ENCODE assay signal across 1 cellular context in the genomic region with DNA sequence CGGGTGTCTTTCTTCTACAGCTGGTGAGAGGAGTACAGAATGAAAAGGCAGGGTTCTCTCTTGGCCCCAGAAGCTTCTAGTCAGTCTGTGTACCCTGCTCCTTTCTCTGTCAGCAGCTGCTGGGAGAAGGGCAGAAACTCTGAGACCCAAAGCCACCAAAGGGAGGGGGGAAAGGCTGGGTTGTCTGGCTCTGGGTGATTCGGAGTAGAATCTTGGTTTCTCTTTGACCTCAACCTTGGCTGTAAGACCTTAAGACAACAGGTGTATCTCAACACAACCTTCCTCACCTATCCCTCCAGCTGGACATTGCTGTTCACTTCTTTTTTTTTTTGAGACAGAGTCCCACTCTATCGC.
TF ChIP-seq lines count a peak whose summit lies in the region.

No MANE protein-coding gene starts in this region.

TF ChIP-seq in GM12878, 131 proteins besides CTCF, POLR2A, EP300 and RAD21:
- TF ChIP-seq YBX1 (IDR thresholded peaks at IDR 0.05) (no peak), SMAD5 (IDR thresholded peaks at IDR 0.05; ENCODE audit: low read depth) (no peak), CREB1 (IDR thresholded peaks at IDR 0.05; ENCODE audit: low read depth) (no peak), SIN3A (IDR thresholded peaks at IDR 0.05; ENCODE audit: low read depth, low read length) (no peak), ZNF274 (IDR thresholded peaks at IDR 0.05; ENCODE audit: insufficient read depth, insufficient read length) (no peak), NFYA (IDR thresholded peaks at IDR 0.05; ENCODE audit: borderline replicate concordance, low read depth, low read length) (no peak)
- TF ChIP-seq, protein P1, sequence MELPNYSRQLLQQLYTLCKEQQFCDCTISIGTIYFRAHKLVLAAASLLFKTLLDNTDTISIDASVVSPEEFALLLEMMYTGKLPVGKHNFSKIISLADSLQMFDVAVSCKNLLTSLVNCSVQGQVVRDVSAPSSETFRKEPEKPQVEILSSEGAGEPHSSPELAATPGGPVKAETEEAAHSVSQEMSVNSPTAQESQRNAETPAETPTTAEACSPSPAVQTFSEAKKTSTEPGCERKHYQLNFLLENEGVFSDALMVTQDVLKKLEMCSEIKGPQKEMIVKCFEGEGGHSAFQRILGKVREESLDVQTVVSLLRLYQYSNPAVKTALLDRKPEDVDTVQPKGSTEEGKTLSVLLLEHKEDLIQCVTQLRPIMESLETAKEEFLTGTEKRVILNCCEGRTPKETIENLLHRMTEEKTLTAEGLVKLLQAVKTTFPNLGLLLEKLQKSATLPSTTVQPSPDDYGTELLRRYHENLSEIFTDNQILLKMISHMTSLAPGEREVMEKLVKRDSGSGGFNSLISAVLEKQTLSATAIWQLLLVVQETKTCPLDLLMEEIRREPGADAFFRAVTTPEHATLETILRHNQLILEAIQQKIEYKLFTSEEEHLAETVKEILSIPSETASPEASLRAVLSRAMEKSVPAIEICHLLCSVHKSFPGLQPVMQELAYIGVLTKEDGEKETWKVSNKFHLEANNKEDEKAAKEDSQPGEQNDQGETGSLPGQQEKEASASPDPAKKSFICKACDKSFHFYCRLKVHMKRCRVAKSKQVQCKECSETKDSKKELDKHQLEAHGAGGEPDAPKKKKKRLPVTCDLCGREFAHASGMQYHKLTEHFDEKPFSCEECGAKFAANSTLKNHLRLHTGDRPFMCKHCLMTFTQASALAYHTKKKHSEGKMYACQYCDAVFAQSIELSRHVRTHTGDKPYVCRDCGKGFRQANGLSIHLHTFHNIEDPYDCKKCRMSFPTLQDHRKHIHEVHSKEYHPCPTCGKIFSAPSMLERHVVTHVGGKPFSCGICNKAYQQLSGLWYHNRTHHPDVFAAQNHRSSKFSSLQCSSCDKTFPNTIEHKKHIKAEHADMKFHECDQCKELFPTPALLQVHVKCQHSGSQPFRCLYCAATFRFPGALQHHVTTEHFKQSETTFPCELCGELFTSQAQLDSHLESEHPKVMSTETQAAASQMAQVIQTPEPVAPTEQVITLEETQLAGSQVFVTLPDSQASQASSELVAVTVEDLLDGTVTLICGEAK (IDR thresholded peaks at IDR 0.05; ENCODE audit: borderline replicate concordance), result no peak
- TF ChIP-seq, protein P2, sequence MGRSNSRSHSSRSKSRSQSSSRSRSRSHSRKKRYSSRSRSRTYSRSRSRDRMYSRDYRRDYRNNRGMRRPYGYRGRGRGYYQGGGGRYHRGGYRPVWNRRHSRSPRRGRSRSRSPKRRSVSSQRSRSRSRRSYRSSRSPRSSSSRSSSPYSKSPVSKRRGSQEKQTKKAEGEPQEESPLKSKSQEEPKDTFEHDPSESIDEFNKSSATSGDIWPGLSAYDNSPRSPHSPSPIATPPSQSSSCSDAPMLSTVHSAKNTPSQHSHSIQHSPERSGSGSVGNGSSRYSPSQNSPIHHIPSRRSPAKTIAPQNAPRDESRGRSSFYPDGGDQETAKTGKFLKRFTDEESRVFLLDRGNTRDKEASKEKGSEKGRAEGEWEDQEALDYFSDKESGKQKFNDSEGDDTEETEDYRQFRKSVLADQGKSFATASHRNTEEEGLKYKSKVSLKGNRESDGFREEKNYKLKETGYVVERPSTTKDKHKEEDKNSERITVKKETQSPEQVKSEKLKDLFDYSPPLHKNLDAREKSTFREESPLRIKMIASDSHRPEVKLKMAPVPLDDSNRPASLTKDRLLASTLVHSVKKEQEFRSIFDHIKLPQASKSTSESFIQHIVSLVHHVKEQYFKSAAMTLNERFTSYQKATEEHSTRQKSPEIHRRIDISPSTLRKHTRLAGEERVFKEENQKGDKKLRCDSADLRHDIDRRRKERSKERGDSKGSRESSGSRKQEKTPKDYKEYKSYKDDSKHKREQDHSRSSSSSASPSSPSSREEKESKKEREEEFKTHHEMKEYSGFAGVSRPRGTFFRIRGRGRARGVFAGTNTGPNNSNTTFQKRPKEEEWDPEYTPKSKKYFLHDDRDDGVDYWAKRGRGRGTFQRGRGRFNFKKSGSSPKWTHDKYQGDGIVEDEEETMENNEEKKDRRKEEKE (IDR thresholded peaks at IDR 0.05), result no peak
- TF ChIP-seq, protein P3, sequence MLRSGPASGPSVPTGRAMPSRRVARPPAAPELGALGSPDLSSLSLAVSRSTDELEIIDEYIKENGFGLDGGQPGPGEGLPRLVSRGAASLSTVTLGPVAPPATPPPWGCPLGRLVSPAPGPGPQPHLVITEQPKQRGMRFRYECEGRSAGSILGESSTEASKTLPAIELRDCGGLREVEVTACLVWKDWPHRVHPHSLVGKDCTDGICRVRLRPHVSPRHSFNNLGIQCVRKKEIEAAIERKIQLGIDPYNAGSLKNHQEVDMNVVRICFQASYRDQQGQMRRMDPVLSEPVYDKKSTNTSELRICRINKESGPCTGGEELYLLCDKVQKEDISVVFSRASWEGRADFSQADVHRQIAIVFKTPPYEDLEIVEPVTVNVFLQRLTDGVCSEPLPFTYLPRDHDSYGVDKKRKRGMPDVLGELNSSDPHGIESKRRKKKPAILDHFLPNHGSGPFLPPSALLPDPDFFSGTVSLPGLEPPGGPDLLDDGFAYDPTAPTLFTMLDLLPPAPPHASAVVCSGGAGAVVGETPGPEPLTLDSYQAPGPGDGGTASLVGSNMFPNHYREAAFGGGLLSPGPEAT (IDR thresholded peaks at IDR 0.05; ENCODE audit: low read depth), result no peak
- TF ChIP-seq, protein P4, sequence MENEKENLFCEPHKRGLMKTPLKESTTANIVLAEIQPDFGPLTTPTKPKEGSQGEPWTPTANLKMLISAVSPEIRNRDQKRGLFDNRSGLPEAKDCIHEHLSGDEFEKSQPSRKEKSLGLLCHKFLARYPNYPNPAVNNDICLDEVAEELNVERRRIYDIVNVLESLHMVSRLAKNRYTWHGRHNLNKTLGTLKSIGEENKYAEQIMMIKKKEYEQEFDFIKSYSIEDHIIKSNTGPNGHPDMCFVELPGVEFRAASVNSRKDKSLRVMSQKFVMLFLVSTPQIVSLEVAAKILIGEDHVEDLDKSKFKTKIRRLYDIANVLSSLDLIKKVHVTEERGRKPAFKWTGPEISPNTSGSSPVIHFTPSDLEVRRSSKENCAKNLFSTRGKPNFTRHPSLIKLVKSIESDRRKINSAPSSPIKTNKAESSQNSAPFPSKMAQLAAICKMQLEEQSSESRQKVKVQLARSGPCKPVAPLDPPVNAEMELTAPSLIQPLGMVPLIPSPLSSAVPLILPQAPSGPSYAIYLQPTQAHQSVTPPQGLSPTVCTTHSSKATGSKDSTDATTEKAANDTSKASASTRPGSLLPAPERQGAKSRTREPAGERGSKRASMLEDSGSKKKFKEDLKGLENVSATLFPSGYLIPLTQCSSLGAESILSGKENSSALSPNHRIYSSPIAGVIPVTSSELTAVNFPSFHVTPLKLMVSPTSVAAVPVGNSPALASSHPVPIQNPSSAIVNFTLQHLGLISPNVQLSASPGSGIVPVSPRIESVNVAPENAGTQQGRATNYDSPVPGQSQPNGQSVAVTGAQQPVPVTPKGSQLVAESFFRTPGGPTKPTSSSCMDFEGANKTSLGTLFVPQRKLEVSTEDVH (IDR thresholded peaks at IDR 0.05; ENCODE audit: low read depth, partially characterized antibody), result no peak
- TF ChIP-seq, protein P5, sequence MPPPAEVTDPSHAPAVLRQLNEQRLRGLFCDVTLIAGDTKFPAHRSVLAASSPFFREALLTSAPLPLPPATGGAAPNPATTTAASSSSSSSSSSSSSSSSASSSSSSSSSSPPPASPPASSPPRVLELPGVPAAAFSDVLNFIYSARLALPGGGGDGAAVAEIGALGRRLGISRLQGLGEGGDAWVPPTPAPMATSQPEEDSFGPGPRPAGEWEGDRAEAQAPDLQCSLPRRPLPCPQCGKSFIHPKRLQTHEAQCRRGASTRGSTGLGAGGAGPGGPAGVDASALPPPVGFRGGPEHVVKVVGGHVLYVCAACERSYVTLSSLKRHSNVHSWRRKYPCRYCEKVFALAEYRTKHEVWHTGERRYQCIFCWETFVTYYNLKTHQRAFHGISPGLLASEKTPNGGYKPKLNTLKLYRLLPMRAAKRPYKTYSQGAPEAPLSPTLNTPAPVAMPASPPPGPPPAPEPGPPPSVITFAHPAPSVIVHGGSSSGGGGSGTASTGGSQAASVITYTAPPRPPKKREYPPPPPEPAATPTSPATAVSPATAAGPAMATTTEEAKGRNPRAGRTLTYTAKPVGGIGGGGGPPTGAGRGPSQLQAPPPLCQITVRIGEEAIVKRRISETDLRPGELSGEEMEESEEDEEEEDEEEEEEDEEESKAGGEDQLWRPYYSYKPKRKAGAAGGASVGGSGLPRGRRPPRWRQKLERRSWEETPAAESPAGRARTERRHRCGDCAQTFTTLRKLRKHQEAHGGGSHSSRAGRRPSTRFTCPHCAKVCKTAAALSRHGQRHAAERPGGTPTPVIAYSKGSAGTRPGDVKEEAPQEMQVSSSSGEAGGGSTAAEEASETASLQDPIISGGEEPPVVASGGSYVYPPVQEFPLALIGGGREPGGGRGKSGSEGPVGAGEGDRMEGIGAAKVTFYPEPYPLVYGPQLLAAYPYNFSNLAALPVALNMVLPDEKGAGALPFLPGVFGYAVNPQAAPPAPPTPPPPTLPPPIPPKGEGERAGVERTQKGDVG (CRISPR knock-in tag; IDR thresholded peaks at IDR 0.05), result no peak
